In genomic region chr9:82421498-82421897, GRCh38 we compare ENCODE assay signal across 16 cellular contexts.
"Had no signal": no experiment of that assay in that cellular context is flagged by ENCODE, and none has a peak within 500 bp of the region (broad histone marks: within the 10 kb centered on the region; RNA-seq: fewer than 3 reads in every experiment).

No MANE protein-coding gene starts in this region.

- DNase-seq: activated CD4-positive, alpha-beta T cell treated with anti-CD3 and anti-CD28 coated beads, Interleukin-2, amount 50 U/mL, for 48 hours; body of pancreas; central memory CD4-positive, alpha-beta T cell; glutamatergic neuron; hypothalamus; islet precursor cell; lower lobe of right lung; natural killer cell; small intestine; stimulated activated CD4-positive, alpha-beta T cell treated with anti-CD3 and anti-CD28 coated beads, Interleukin-4, amount 100 ng/mL, for 24 hours; stomach; testis; upper lobe of left lung had no signal

- H3K9me3 ChIP-seq: body of pancreas, lower lobe of right lung, stomach, testis, upper lobe of left lung had no signal

- H3K4me1 ChIP-seq: body of pancreas, lower lobe of right lung, testis, upper lobe of left lung had no signal

- H3K27me3 ChIP-seq: body of pancreas, stomach, testis, upper lobe of left lung had no signal

- ATAC-seq: body of pancreas; lower lobe of right lung; natural killer cell; stimulated activated effector memory CD8-positive, alpha-beta T cell treated with anti-CD3 and anti-CD28 coated beads, Interleukin-12 subunit alpha, Interleukin-12 subunit beta, amount 100 ng/mL, for 72 hours had no signal

- H3K27ac ChIP-seq: body of pancreas, coronary artery, lower lobe of right lung, SK-N-MC, stomach, testis, upper lobe of left lung had no signal

- H3K4me3 ChIP-seq: body of pancreas, coronary artery, lower lobe of right lung, SK-N-MC, stomach, testis, upper lobe of left lung had no signal
